In genomic region chr5:179793470-179794139, GRCh38 we compare ENCODE assay signal across 8 cellular contexts. TPM values are rescaled to one million over a fixed set of nuclear protein-coding genes. Genes with fewer than 3 reads are reported as not detected.
DNase-seq lines count a peak whose midpoint lies in the region; ATAC-seq, FAIRE-seq and TF ChIP-seq lines count a peak whose summit lies in the region.

LTC4S (plus strand) TSS chr5:179793986; CDS start chr5:179794081, 95 bp downstream.

- FAIRE-seq in GM18507 (lab: Jason Lieb, UNC) (peak; percentile 64), RCC 7860 (lab: Jason Lieb, UNC) (no peak)

- DNase-seq in GM18507 (ENCODE audit: extremely low spot score, insufficient read length, low read depth) (no peak), RCC 7860 (ENCODE audit: low spot score) (peak; percentile 42), body of pancreas (peak; percentile 48 to 82 (median 61)), iris pigment epithelial cell (ENCODE audit: low read depth) (peak; percentile 36), DMS53 treated with DMSO at 0.1 percent for 48 hours (lab: John Stamatoyannopoulos, UW; ENCODE audit: unreplicated experiment) (no peak)
- peak; percentile 16 for DNase-seq in stimulated activated naive CD4-positive, alpha-beta T cell treated with Interleukin-2 at 50 U/mL for 16 hours (lab: John Stamatoyannopoulos, UW)

- H3K27me3 ChIP-seq in body of pancreas: no peaks in the 10 kb centered on the region

- TF ChIP-seq CTCF in body of pancreas (IDR thresholded peaks at IDR 0.05): no peak

- WGBS in body of pancreas, 2 donors: 44 to 57% methylated on average over 15 to 18 of the region's 19 CpGs

- H3K4me1 ChIP-seq in body of pancreas: peaks cover 50% of the 10 kb centered on the region

- TF ChIP-seq POLR2A in body of pancreas (IDR thresholded peaks at IDR 0.05): peak in 1 of 3 donors; percentile 37

- H3K9me3 ChIP-seq in body of pancreas: no peaks in the 10 kb centered on the region

- H3K27ac ChIP-seq in body of pancreas: peak within 1 kb of the TSS; percentile 32 to 95 (median 84)

- no peak within 1 kb of the TSS for H3K4me3 ChIP-seq in body of pancreas

- no peaks in the 10 kb centered on the region for H3K36me3 ChIP-seq in body of pancreas (replicated peaks in 1 of 2; ENCODE audit: insufficient read depth in 1 of 2, low read depth in 2 of 2)

- ATAC-seq in body of pancreas (no peak), HG02938 (IDR thresholded peaks at IDR 0.05; ENCODE audit: unreplicated experiment) (no peak), GM21515 (IDR thresholded peaks at IDR 0.05; ENCODE audit: unreplicated experiment) (no peak)

- intact Hi-C loops in body of pancreas (cut with DNase I): no loop called here

RNA-seq across cellular contexts. Expression of gene LTC4S, which starts in this region (rescaled TPM):
- 10 to 100 TPM; 10.6 to 16.2 TPM for total RNA-seq in body of pancreas

Comparison
In these comparisons a context has a peak if more than half of its experiments do, and no peak if none do; other contexts are left out.
1. DNase-seq: peak in RCC 7860 (single experiment), body of pancreas (4 of 4), iris pigment epithelial cell (single experiment) and stimulated activated naive CD4-positive, alpha-beta T cell treated with Interleukin-2 at 50 U/mL for 16 hours (single experiment); none in GM18507 (single experiment) and DMS53 treated with DMSO at 0.1 percent for 48 hours (single experiment).